ENCODE assay signal across 19 cellular contexts in genomic region chr1:117271129-117271528, GRCh38.
"Had no signal": no experiment of that assay in that cellular context is flagged by ENCODE, and none has a peak within 500 bp of the region (broad histone marks: within the 10 kb centered on the region; RNA-seq: fewer than 3 reads in every experiment).

No MANE protein-coding gene starts in this region.

- H3K36me3 Mint-ChIP-seq: naive thymus-derived CD4-positive, alpha-beta T cell had no signal

- H3K9me3 ChIP-seq: colonic mucosa, psoas muscle, thoracic aorta, transverse colon had no signal

- ATAC-seq: left colon; left ventricle myocardium superior; naive thymus-derived CD4-positive, alpha-beta T cell; psoas muscle; sciatic nerve had no signal

- H3K4me3 Mint-ChIP-seq: naive thymus-derived CD4-positive, alpha-beta T cell; nephron progenitor cell had no signal

- H3K27ac ChIP-seq: colonic mucosa, psoas muscle, stomach, thoracic aorta, transverse colon had no signal

- H3K27ac Mint-ChIP-seq: naive thymus-derived CD4-positive, alpha-beta T cell; nephron progenitor cell had no signal

- DNase-seq: colonic mucosa; dermis blood vessel endothelial cell; erythroblast; foreskin melanocyte; head of caudate nucleus; hippocampal formation; left colon; left ventricle myocardium superior; mesenchymal stem cell; naive thymus-derived CD4-positive, alpha-beta T cell; nephron progenitor cell; psoas muscle; stimulated activated naive CD4-positive, alpha-beta T cell; stomach; substantia nigra; transverse colon had no signal

- H3K27me3 ChIP-seq: colonic mucosa, stomach, transverse colon had no signal

- H3K36me3 ChIP-seq: colonic mucosa, stomach, thoracic aorta, transverse colon had no signal

- H3K4me1 Mint-ChIP-seq: naive thymus-derived CD4-positive, alpha-beta T cell had no signal

- H3K4me3 ChIP-seq: colonic mucosa, lung, psoas muscle, stomach, thoracic aorta, transverse colon had no signal

- H3K4me1 ChIP-seq: colonic mucosa, psoas muscle had no signal
